Comparison of ENCODE assay signal across 21 cellular contexts in the genomic region with DNA sequence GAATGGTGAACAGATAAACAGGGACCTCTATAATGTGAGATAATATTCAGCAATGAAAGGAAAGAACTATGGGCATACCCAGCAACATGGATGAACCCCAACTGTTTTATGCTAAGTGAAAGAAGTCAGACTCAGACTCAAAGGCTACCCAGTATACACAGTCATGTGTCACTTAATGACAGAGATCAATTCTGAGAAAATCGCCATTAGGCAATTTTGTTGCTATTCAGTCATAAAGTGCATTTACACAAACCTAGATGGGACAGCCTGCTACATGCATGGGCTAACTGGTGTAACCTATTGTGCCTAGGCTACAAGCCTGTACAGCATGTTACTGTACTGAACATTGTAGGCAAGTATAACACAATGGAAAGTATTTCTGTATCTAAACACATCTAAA.
DNase-seq lines count a peak whose midpoint lies in the region; ATAC-seq, FAIRE-seq and TF ChIP-seq lines count a peak whose summit lies in the region.
"Had no signal": no experiment of that assay in that cellular context is flagged by ENCODE, and none has a peak within 500 bp of the region (broad histone marks: within the 10 kb centered on the region; RNA-seq: fewer than 3 reads in every experiment).

No MANE protein-coding gene starts in this region.

- no peaks in the 10 kb centered on the region for H3K27me3 ChIP-seq in keratinocyte (ENCODE audit: control insufficient read depth, extremely low read depth, insufficient read depth, low read length)
- H3K27me3 ChIP-seq: BE2C had no signal

- peaks cover 25% of the 10 kb centered on the region for H3K4me1 ChIP-seq in keratinocyte (ENCODE audit: control insufficient read depth, extremely low read depth, insufficient read depth, low read length)
- H3K4me1 ChIP-seq: BE2C had no signal

- no peak overlapping the region for H2AFZ ChIP-seq in keratinocyte (ENCODE audit: control insufficient read depth, low read length)

- H3K36me3 Mint-ChIP-seq in activated naive CD8-positive, alpha-beta T cell treated with anti-CD3 and anti-CD28 coated beads, Interleukin-2, amount 50 U/mL, for 24 hours (ENCODE audit: low read depth): no peaks in the 10 kb centered on the region
- H3K36me3 Mint-ChIP-seq in activated naive CD8-positive, alpha-beta T cell treated with anti-CD3 and anti-CD28 coated beads for 36 hours: peaks cover 2% of the 10 kb centered on the region

- H3K36me3 ChIP-seq in keratinocyte (ENCODE audit: control insufficient read depth in 2 of 2, extremely low read depth in 1 of 2, insufficient read depth in 2 of 2, low read length in 2 of 2): no peaks in the 10 kb centered on the region
- H3K36me3 ChIP-seq: BE2C, HAP-1 had no signal

- ATAC-seq in activated naive CD8-positive, alpha-beta T cell treated with anti-CD3 and anti-CD28 coated beads, Interleukin-2, amount 50 U/mL, for 24 hours: peak; percentile 33
- ATAC-seq in HG03439 (IDR thresholded peaks at IDR 0.05; ENCODE audit: unreplicated experiment): no peak
- ATAC-seq: GM12878, HepG2 had no signal

- H3K27ac Mint-ChIP-seq in activated naive CD8-positive, alpha-beta T cell treated with anti-CD3 and anti-CD28 coated beads, Interleukin-2, amount 50 U/mL, for 24 hours: no peak overlapping the region
- no peak overlapping the region for H3K27ac Mint-ChIP-seq in activated naive CD8-positive, alpha-beta T cell treated with anti-CD3 and anti-CD28 coated beads for 36 hours
- H3K27ac Mint-ChIP-seq: CD8-positive, alpha-beta memory T cell; IgD-negative memory B cell had no signal

- dilution Hi-C loops in keratinocyte (cut with MboI; ENCODE audit: extremely low pct_ligation_motif_present, low sequenced_read_pairs): no loop called here

- H3K4me2 ChIP-seq in keratinocyte (ENCODE audit: control insufficient read depth, extremely low read depth, insufficient read depth, low read depth, low read length): no peak overlapping the region

- H3K4me3 Mint-ChIP-seq in activated naive CD8-positive, alpha-beta T cell treated with anti-CD3 and anti-CD28 coated beads, Interleukin-2, amount 50 U/mL, for 24 hours: no peak overlapping the region
- H3K4me3 Mint-ChIP-seq in activated naive CD8-positive, alpha-beta T cell treated with anti-CD3 and anti-CD28 coated beads for 36 hours: no peak overlapping the region
- H3K4me3 Mint-ChIP-seq: CD4-positive, CD25-positive, alpha-beta regulatory T cell; CD8-positive, alpha-beta memory T cell; IgD-negative memory B cell had no signal

- H3K4me1 Mint-ChIP-seq in activated naive CD8-positive, alpha-beta T cell treated with anti-CD3 and anti-CD28 coated beads, Interleukin-2, amount 50 U/mL, for 24 hours: peaks cover 46% of the 10 kb centered on the region
- peaks cover 35% of the 10 kb centered on the region for H3K4me1 Mint-ChIP-seq in activated naive CD8-positive, alpha-beta T cell treated with anti-CD3 and anti-CD28 coated beads for 36 hours
- H3K4me1 Mint-ChIP-seq: CD8-positive, alpha-beta memory T cell; IgD-negative memory B cell had no signal

- H3K79me2 ChIP-seq in keratinocyte (ENCODE audit: control insufficient read depth, insufficient read depth, low read length): no peaks in the 10 kb centered on the region

- H3K9me3 ChIP-seq in keratinocyte (ENCODE audit: control insufficient read depth, low read depth, low read length): no peaks in the 10 kb centered on the region
- H3K9me3 ChIP-seq: BE2C, HAP-1 had no signal

- H3K4me3 ChIP-seq in keratinocyte (ENCODE audit: control insufficient read depth in 2 of 3, extremely low read depth in 1 of 3, insufficient read depth in 2 of 3, low read depth in 1 of 3, low read length in 3 of 3): no peak overlapping the region
- H3K4me3 ChIP-seq: GM12878, HAP-1 had no signal

- H3K9ac ChIP-seq in keratinocyte (ENCODE audit: control insufficient read depth, extremely low read depth, insufficient read depth, low read length): no peak overlapping the region

- peak; percentile 69 for FAIRE-seq in keratinocyte (lab: Jason Lieb, UNC)
- FAIRE-seq: A204.1, GM12878, H1, HepG2 had no signal

- no peaks in the 10 kb centered on the region for H3K9me1 ChIP-seq in keratinocyte (ENCODE audit: control insufficient read depth, extremely low read depth, insufficient read depth, low read length)

- TF ChIP-seq CTCF in VCaP (conservative IDR thresholded peaks at IDR 0.05): no peak
- TF ChIP-seq CTCF in keratinocyte (optimal IDR thresholded peaks at IDR 0.05 in 1 of 3, IDR thresholded peaks at IDR 0.05 in 1 of 3, conservative IDR thresholded peaks at IDR 0.05 in 1 of 3; ENCODE audit: extremely low read depth in 1 of 3, insufficient read depth in 2 of 3, low read length in 3 of 3): no peak

- H3K27ac ChIP-seq in VCaP (peak overlapping the region; percentile 48), keratinocyte (ENCODE audit: control insufficient read depth, insufficient read depth, low read length) (no peak overlapping the region)

- no peaks in the 10 kb centered on the region for H4K20me1 ChIP-seq in keratinocyte (ENCODE audit: control insufficient read depth, extremely low read depth, insufficient read depth, low read length)

- DNase-seq in activated naive CD8-positive, alpha-beta T cell treated with anti-CD3 and anti-CD28 coated beads, Interleukin-2, amount 50 U/mL, for 24 hours: no peak
- no peak for DNase-seq in activated naive CD8-positive, alpha-beta T cell treated with anti-CD3 and anti-CD28 coated beads for 36 hours
- DNase-seq in keratinocyte (ENCODE audit: low read depth, low spot score) (no peak), NCI-H1092 treated with DMSO at 0.1 percent for 48 hours (lab: John Stamatoyannopoulos, UW) (no peak), NCI-H345 (lab: John Stamatoyannopoulos, UW) (no peak)
- DNase-seq: BE2C; C1 segment of cervical spinal cord; CD4-positive, CD25-positive, alpha-beta regulatory T cell; CD8-positive, alpha-beta memory T cell; COR-L47; DMS 273 treated with DMSO at 0.1 percent for 48 hours; DMS53; DND-41 had no signal

- no peaks in the 10 kb centered on the region for H3K9me3 Mint-ChIP-seq in activated naive CD8-positive, alpha-beta T cell treated with anti-CD3 and anti-CD28 coated beads, Interleukin-2, amount 50 U/mL, for 24 hours
- H3K9me3 Mint-ChIP-seq in activated naive CD8-positive, alpha-beta T cell treated with anti-CD3 and anti-CD28 coated beads for 36 hours: no peaks in the 10 kb centered on the region
- H3K9me3 Mint-ChIP-seq: CD4-positive, CD25-positive, alpha-beta regulatory T cell; CD8-positive, alpha-beta memory T cell; IgD-negative memory B cell had no signal

- no peaks in the 10 kb centered on the region for H3K27me3 Mint-ChIP-seq in activated naive CD8-positive, alpha-beta T cell treated with anti-CD3 and anti-CD28 coated beads, Interleukin-2, amount 50 U/mL, for 24 hours
- H3K27me3 Mint-ChIP-seq in activated naive CD8-positive, alpha-beta T cell treated with anti-CD3 and anti-CD28 coated beads for 36 hours: no peaks in the 10 kb centered on the region
- H3K27me3 Mint-ChIP-seq: CD4-positive, CD25-positive, alpha-beta regulatory T cell had no signal
